ENCODE assay signal across 1 cellular context in genomic region chr16:85564277-85565051, GRCh38.
A peak's percentile ranks its signal among the peaks of the same experiment; 100 is the strongest.
TF ChIP-seq lines count a peak whose summit lies in the region.

No MANE protein-coding gene starts in this region.

TF ChIP-seq in GM12878, 131 proteins besides CTCF, POLR2A, EP300 and RAD21 (continued from another document and continues in another):
- TF ChIP-seq WRNIP1 (IDR thresholded peaks at IDR 0.05; ENCODE audit: borderline replicate concordance, low read depth, low read length) (no peak), ZNF274 (IDR thresholded peaks at IDR 0.05; ENCODE audit: insufficient read depth, insufficient read length) (no peak), CREB1 (IDR thresholded peaks at IDR 0.05; ENCODE audit: low read depth) (no peak), CBFB (IDR thresholded peaks at IDR 0.05; ENCODE audit: low read depth) (no peak), IKZF1 (conservative IDR thresholded peaks at IDR 0.05) (peak; percentile 70), EED (IDR thresholded peaks at IDR 0.05; ENCODE audit: low read depth) (peak; percentile 63; the same call in 1 of the 2 replicates), RAD51 (IDR thresholded peaks at IDR 0.05) (no peak), USF2 (IDR thresholded peaks at IDR 0.05; ENCODE audit: borderline replicate concordance, low read depth, low read length) (no peak), MTA2 (IDR thresholded peaks at IDR 0.05; ENCODE audit: low read depth) (peak; percentile 58), ATF2 (IDR thresholded peaks at IDR 0.05; ENCODE audit: low read length) (no peak), HCFC1 (IDR thresholded peaks at IDR 0.05; ENCODE audit: low read length) (no peak), ZNF24 (IDR thresholded peaks at IDR 0.05) (no peak), POU2F2 (IDR thresholded peaks at IDR 0.05; ENCODE audit: borderline replicate concordance, low read depth, low read length) (0 out of 3 replicates have a peak, but pooled peaks have one; percentile 15), RFX5 (IDR thresholded peaks at IDR 0.05; ENCODE audit: low read depth, low read length) (no peak), ZNF622 (IDR thresholded peaks at IDR 0.05) (no peak), SUZ12 (IDR thresholded peaks at IDR 0.05; ENCODE audit: unreplicated experiment) (no peak), JUNB (IDR thresholded peaks at IDR 0.05) (no peak), PKNOX1 (IDR thresholded peaks at IDR 0.05) (peak; percentile 18; the same call in 1 of the 2 replicates), NKRF (conservative IDR thresholded peaks at IDR 0.05) (no peak), IRF5 (IDR thresholded peaks at IDR 0.05; ENCODE audit: borderline replicate concordance) (peak; percentile 41; the same call in 1 of the 2 replicates), POLR2AphosphoS2 (IDR thresholded peaks at IDR 0.05; ENCODE audit: low read depth, low read length) (no peak), TCF3 (IDR thresholded peaks at IDR 0.05; ENCODE audit: borderline replicate concordance, insufficient read depth, low read depth, low read length) (0 out of 2 replicates have a peak, but pooled peaks have one; percentile 38), ZBTB40 (IDR thresholded peaks at IDR 0.05; ENCODE audit: borderline replicate concordance) (no peak), YBX1 (IDR thresholded peaks at IDR 0.05) (no peak), CEBPZ (IDR thresholded peaks at IDR 0.05; ENCODE audit: low read depth, low read length) (no peak), STAT3 (IDR thresholded peaks at IDR 0.05; ENCODE audit: low read depth, low read length) (no peak), IRF3 (IDR thresholded peaks at IDR 0.05) (no peak), MAX (IDR thresholded peaks at IDR 0.05; ENCODE audit: low read depth, low read length) (no peak), RCOR1 (conservative IDR thresholded peaks at IDR 0.05; ENCODE audit: low read depth, low read length) (no peak), ZZZ3 (IDR thresholded peaks at IDR 0.05; ENCODE audit: control insufficient read depth, insufficient read length, low read depth) (no peak), ATF3 (IDR thresholded peaks at IDR 0.05; ENCODE audit: borderline replicate concordance, extremely low read depth, low read depth, low read length) (no peak), EGR1 (IDR thresholded peaks at IDR 0.05; ENCODE audit: borderline replicate concordance in 1 of 2, low read depth in 2 of 2, low read length in 2 of 2) (no peak), BCL3 (IDR thresholded peaks at IDR 0.05; ENCODE audit: borderline replicate concordance, insufficient read depth, low read depth, low read length, poor library complexity, severe bottlenecking) (no peak), MLLT1 (IDR thresholded peaks at IDR 0.05) (peak; percentile 42; the same call in 1 of the 2 replicates), TBL1XR1 (IDR thresholded peaks at IDR 0.05; ENCODE audit: low read depth, low read length) (0 out of 2 replicates have a peak, but pooled peaks have one; percentile 61), EZH2 (IDR thresholded peaks at IDR 0.05; ENCODE audit: borderline replicate concordance, control insufficient read depth, low read depth, low read length) (no peak)
